8 cellular contexts compared by ENCODE assay signal in the genomic region with DNA sequence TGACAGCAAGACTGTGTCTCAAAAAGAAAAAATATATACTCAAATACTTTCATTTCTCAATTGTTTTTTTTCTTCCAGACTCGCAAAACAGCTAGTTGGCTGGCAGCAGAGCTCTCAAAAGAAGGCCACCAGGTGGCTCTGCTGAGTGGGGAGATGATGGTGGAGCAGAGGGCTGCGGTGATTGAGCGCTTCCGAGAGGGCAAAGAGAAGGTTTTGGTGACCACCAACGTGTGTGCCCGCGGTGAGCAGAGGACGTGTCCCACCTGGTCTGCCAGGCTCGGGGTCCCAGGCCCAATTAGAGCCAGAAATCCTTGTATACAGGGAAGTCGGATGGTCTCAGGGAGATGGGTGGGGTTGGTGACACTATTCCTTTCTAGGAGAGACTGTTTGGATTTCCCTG. TPM values are rescaled to one million over a fixed set of nuclear protein-coding genes. Genes with fewer than 3 reads are reported as not detected.
A peak's percentile ranks its signal among the peaks of the same experiment; 100 is the strongest.
DNase-seq lines count a peak whose midpoint lies in the region; ATAC-seq and TF ChIP-seq lines count a peak whose summit lies in the region.
"Not testable (repeated sequence)": the region's sequence is repeated elsewhere in the genome, so short reads cannot be mapped to it uniquely, and the experiment has no call there.

No MANE protein-coding gene starts in this region.

- H3K27ac ChIP-seq in OCI-LY1 (ENCODE audit: low read depth, low read length, poor library complexity, severe bottlenecking); lung (ENCODE audit: low read depth in 1 of 2, low read length in 1 of 2): not testable (repeated sequence)

- not testable (repeated sequence) for H3F3A ChIP-seq in OCI-LY1 (ENCODE audit: insufficient read depth, low read length)

- not testable (repeated sequence) for H3K9me2 ChIP-seq in OCI-LY1 (ENCODE audit: low read depth, low read length)

- in situ Hi-C loops in GM13976 (cut with MboI; ENCODE audit: low sequenced_read_pairs, unreplicated experiment) = loop anchor here (25.0 kb wide), 1 partner anchor 267 kb away; the partner anchor contains the start of gene IL34
- in situ Hi-C loops in astrocyte of the spinal cord (cut with HindIII; ENCODE audit: low sequenced_read_pairs) = not testable (repeated sequence)

- not testable (repeated sequence) for H3K4me1 ChIP-seq in OCI-LY1 (ENCODE audit: insufficient read depth, low read length, severe bottlenecking); lung (ENCODE audit: control insufficient read depth in 2 of 2, insufficient read depth in 2 of 2, low read length in 2 of 2)

- H3K27me3 ChIP-seq in OCI-LY1 (ENCODE audit: insufficient read depth, low read length); lung (ENCODE audit: control insufficient read depth, insufficient read depth): not testable (repeated sequence)

- not testable (repeated sequence) for H3K4me3 ChIP-seq in OCI-LY1 (ENCODE audit: low read depth, low read length, poor library complexity, severe bottlenecking); astrocyte of the spinal cord (ENCODE audit: low read depth, low read length); lung

- H3K36me3 ChIP-seq in OCI-LY1 (ENCODE audit: insufficient read depth, low read length) (peaks cover 65% of the 10 kb centered on the region), lung (ENCODE audit: control insufficient read depth in 2 of 2, insufficient read depth in 2 of 2, low read length in 2 of 2) (peaks cover 15 to 44% of the 10 kb centered on the region in 2 donors)

- not testable (repeated sequence) for DNase-seq in AG09319 (ENCODE audit: extremely low read depth, low read depth); GM13976 (ENCODE audit: low spot score); lung (ENCODE audit: low spot score)
- peak; percentile 26 to 44 for DNase-seq in activated CD4-positive, alpha-beta T cell treated with anti-CD3 and anti-CD28 coated beads, Interleukin-2, amount 50 U/mL, for 48 hours
- DNase-seq in astrocyte of the spinal cord (ENCODE audit: low read depth, low spot score) (peak; percentile 26), fibroblast of peridontal ligament (ENCODE audit: extremely low read depth) (peak; percentile 48)
- peak; percentile 27 for DNase-seq in stimulated activated CD4-positive, alpha-beta T cell treated with anti-CD3 and anti-CD28 coated beads, Interleukin-1b, Interleukin-23, amount 100 ng/mL, for 48 hours

- not testable (repeated sequence) for H3K79me2 ChIP-seq in OCI-LY1 (ENCODE audit: insufficient read depth, low read length)

- H4K20me1 ChIP-seq in OCI-LY1 (ENCODE audit: insufficient read depth, low read length) = not testable (repeated sequence)

- not testable (repeated sequence) for H3K9me3 ChIP-seq in OCI-LY1 (ENCODE audit: low read length); lung (ENCODE audit: control insufficient read depth in 2 of 2, insufficient read depth in 1 of 2, low read length in 1 of 2)

- 45 to 61% methylated on average over 10 of the region's 10 CpGs for WGBS in lung, 2 donors

- H3K9ac ChIP-seq in OCI-LY1 (ENCODE audit: low read length) = not testable (repeated sequence)

- ATAC-seq in lung (ENCODE audit: insufficient read depth, low FRiP score) = not testable (repeated sequence)

- H3K4me2 ChIP-seq in OCI-LY1 (ENCODE audit: low read length) = not testable (repeated sequence)

- peak; percentile 66 for TF ChIP-seq CTCF in AG09319 (IDR thresholded peaks at IDR 0.05; ENCODE audit: low read depth, low read length)
- peak; percentile 41 for TF ChIP-seq CTCF in GM13976 (IDR thresholded peaks at IDR 0.05; ENCODE audit: borderline replicate concordance, control extremely low read depth, extremely low read depth, insufficient read depth, missing control alignments)
- peak; percentile 68 for TF ChIP-seq CTCF in OCI-LY1 (IDR thresholded peaks at IDR 0.05; ENCODE audit: low read length)
- peak; percentile 75 for TF ChIP-seq CTCF in astrocyte of the spinal cord (IDR thresholded peaks at IDR 0.05; ENCODE audit: low read depth, low read length)
- TF ChIP-seq CTCF in lung (IDR thresholded peaks at IDR 0.05; ENCODE audit: control extremely low read depth, extremely low read depth) = peak; percentile 22

- H2AFZ ChIP-seq in OCI-LY1 (ENCODE audit: low read length) = not testable (repeated sequence)

RNA-seq across cellular contexts. Expression of gene DDX19A, which starts 23.4 kb away (rescaled TPM):
- 10 to 100 TPM; 27.3 to 38.7 TPM for total RNA-seq in lung
- polyA plus RNA-seq in lung = 10 to 100 TPM; 18.9 to 27.4 TPM

Comparison
In these comparisons a context has a peak if more than half of its experiments do, and no peak if none do; other contexts are left out.
1. CTCF ChIP-seq: peak in every context shown above with its lines; median percentile 75 in astrocyte of the spinal cord; 68 in OCI-LY1; 66 in AG09319; 41 in GM13976; 22 in lung.